In genomic region chr2:33482518-33482917, GRCh38 we compare ENCODE assay signal across 1 cellular context.
TF ChIP-seq lines count a peak whose summit lies in the region.

No MANE protein-coding gene starts in this region.

TF ChIP-seq in K562, 482 proteins besides CTCF, POLR2A, EP300 and RAD21:
- TF ChIP-seq FOXM1 (IDR thresholded peaks at IDR 0.05; ENCODE audit: low read depth) (no peak), FOXM1 (CRISPR knock-in tag; IDR thresholded peaks at IDR 0.05; ENCODE audit: low read depth) (no peak), ZNF764 (CRISPR knock-in tag; IDR thresholded peaks at IDR 0.05; ENCODE audit: low read depth) (no peak), GTF2A2 (tag; IDR thresholded peaks at IDR 0.05) (no peak), SOX6 (IDR thresholded peaks at IDR 0.05) (no peak), SNIP1 (IDR thresholded peaks at IDR 0.05; ENCODE audit: low read depth) (no peak), ILF3 (IDR thresholded peaks at IDR 0.05; ENCODE audit: borderline replicate concordance) (no peak), NR2F6 (CRISPR knock-in tag; IDR thresholded peaks at IDR 0.05) (no peak), ETS2 (tag; IDR thresholded peaks at IDR 0.05; ENCODE audit: borderline replicate concordance, poor library complexity, severe bottlenecking) (no peak), NONO (IDR thresholded peaks at IDR 0.05; ENCODE audit: low read depth in 2 of 2, low read length in 1 of 2) (no peak), ZBED1 (IDR thresholded peaks at IDR 0.05) (no peak), FIP1L1 (IDR thresholded peaks at IDR 0.05; ENCODE audit: low read depth, low read length, poor library complexity, severe bottlenecking) (no peak), ZNF146 (CRISPR knock-in tag; IDR thresholded peaks at IDR 0.05; ENCODE audit: unreplicated experiment) (no peak)
- TF ChIP-seq, protein P1, sequence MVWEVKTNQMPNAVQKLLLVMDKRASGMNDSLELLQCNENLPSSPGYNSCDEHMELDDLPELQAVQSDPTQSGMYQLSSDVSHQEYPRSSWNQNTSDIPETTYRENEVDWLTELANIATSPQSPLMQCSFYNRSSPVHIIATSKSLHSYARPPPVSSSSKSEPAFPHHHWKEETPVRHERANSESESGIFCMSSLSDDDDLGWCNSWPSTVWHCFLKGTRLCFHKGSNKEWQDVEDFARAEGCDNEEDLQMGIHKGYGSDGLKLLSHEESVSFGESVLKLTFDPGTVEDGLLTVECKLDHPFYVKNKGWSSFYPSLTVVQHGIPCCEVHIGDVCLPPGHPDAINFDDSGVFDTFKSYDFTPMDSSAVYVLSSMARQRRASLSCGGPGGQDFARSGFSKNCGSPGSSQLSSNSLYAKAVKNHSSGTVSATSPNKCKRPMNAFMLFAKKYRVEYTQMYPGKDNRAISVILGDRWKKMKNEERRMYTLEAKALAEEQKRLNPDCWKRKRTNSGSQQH (CRISPR knock-in tag; IDR thresholded peaks at IDR 0.05): no peak
- TF ChIP-seq, protein P2, sequence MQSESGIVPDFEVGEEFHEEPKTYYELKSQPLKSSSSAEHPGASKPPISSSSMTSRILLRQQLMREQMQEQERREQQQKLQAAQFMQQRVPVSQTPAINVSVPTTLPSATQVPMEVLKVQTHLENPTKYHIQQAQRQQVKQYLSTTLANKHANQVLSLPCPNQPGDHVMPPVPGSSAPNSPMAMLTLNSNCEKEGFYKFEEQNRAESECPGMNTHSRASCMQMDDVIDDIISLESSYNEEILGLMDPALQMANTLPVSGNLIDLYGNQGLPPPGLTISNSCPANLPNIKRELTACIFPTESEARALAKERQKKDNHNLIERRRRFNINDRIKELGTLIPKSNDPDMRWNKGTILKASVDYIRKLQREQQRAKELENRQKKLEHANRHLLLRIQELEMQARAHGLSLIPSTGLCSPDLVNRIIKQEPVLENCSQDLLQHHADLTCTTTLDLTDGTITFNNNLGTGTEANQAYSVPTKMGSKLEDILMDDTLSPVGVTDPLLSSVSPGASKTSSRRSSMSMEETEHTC (IDR thresholded peaks at IDR 0.05): no peak
- TF ChIP-seq, protein P3, sequence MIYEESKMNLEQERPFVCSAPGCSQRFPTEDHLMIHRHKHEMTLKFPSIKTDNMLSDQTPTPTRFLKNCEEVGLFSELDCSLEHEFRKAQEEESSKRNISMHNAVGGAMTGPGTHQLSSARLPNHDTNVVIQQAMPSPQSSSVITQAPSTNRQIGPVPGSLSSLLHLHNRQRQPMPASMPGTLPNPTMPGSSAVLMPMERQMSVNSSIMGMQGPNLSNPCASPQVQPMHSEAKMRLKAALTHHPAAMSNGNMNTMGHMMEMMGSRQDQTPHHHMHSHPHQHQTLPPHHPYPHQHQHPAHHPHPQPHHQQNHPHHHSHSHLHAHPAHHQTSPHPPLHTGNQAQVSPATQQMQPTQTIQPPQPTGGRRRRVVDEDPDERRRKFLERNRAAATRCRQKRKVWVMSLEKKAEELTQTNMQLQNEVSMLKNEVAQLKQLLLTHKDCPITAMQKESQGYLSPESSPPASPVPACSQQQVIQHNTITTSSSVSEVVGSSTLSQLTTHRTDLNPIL (CRISPR knock-in tag; IDR thresholded peaks at IDR 0.05): no peak
TF ChIP-seq in K562: peak in this region for 0.
